In the genomic region with DNA sequence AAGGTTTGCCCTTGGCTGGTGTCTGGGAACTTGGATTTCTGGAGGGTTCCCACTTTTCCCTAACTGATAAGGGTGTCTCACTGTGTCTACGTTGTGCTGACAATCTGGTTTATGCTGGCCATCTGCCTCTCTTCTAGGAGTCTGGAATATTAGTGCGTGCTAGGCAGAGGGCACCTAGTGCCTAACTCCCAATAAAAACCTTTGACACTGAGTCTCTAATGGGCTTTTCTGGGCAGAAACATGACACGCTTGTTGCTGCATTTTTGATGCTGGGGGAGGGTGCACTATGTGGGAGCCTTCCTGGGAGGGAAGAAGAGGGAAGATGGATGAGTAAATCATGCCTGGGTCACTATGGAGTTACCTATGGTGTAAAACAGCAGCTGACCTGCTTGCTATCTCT, we compare ENCODE assay signal across 22 cellular contexts. TPM values are rescaled to one million over a fixed set of nuclear protein-coding genes. Genes with fewer than 3 reads are reported as not detected.
DNase-seq lines count a peak whose midpoint lies in the region; ATAC-seq, FAIRE-seq and TF ChIP-seq lines count a peak whose summit lies in the region.
"Had no signal": no experiment of that assay in that cellular context is flagged by ENCODE, and none has a peak within 500 bp of the region (broad histone marks: within the 10 kb centered on the region; RNA-seq: fewer than 3 reads in every experiment).

No MANE protein-coding gene starts in this region.

- H3K4me1 Mint-ChIP-seq in nephron progenitor cell, result peaks cover 60% of the 10 kb centered on the region

- TF ChIP-seq POLR2A in GM12891 (IDR thresholded peaks at IDR 0.05; ENCODE audit: low read depth, low read length), result no peak

- H3K9me3 ChIP-seq in cardiac muscle cell (ENCODE audit: low read depth), result no peaks in the 10 kb centered on the region

- no peak for DNase-seq in cardiac muscle cell (ENCODE audit: low read depth in 1 of 2, low spot score in 1 of 2)
- DNase-seq in Right ventricle myocardium inferior (ENCODE audit: missing footprints), result no peak
- DNase-seq in RWPE1 (ENCODE audit: low spot score), result no peak
- no peak for DNase-seq in nephron progenitor cell
- no peak for DNase-seq in GM12891 (ENCODE audit: insufficient read length, low spot score)
- no peak for DNase-seq in KBM-7
- DNase-seq: 8988T; CD8-positive, alpha-beta T cell; DMS79 treated with DMSO at 0.1 percent for 48 hours; HFFc6; Kasumi-1; NCI-H1105 treated with DMSO at 0.1 percent for 48 hours; NCI-H1694 treated with DMSO at 0.1 percent for 48 hours; NCI-H2107; NCI-H345; NCI-H774; SHP77 had no signal

- ATAC-seq in Right ventricle myocardium inferior (no peak), GM18511 (IDR thresholded peaks at IDR 0.05; ENCODE audit: unreplicated experiment) (no peak), GM21367 (IDR thresholded peaks at IDR 0.05; ENCODE audit: unreplicated experiment) (no peak)
- ATAC-seq: CD8-positive, alpha-beta T cell; HepG2 had no signal

- peak overlapping the region; percentile 51 for H3K27ac ChIP-seq in cardiac muscle cell
- peak overlapping the region; percentile 49; the same call in 1 of the 2 replicates for H3K27ac ChIP-seq in RWPE1

- peaks cover 3% of the 10 kb centered on the region for H3K4me1 ChIP-seq in cardiac muscle cell (ENCODE audit: low read depth)

- intact Hi-C loops in Right ventricle myocardium inferior (cut with DNase I), result no loop called here

- peaks cover 7% of the 10 kb centered on the region for H3K36me3 Mint-ChIP-seq in nephron progenitor cell (ENCODE audit: low read depth)
- H3K36me3 Mint-ChIP-seq: CD8-positive, alpha-beta T cell had no signal

- H3K36me3 ChIP-seq in cardiac muscle cell, result no peaks in the 10 kb centered on the region

- peaks cover 66% of the 10 kb centered on the region for H3K9me3 Mint-ChIP-seq in nephron progenitor cell
- H3K9me3 Mint-ChIP-seq: CD8-positive, alpha-beta T cell; HFFc6; T-helper 1 cell treated with Interleukin-12 subunit alpha and Interleukin-12 subunit beta and Interleukin-4 antibody, amounts not matched to agents 30 μg/mL and 1 μg/mL, for 36 hours had no signal

- H3K4me3 ChIP-seq in cardiac muscle cell, result no peak overlapping the region

- TF ChIP-seq CTCF in cardiac muscle cell (IDR thresholded peaks at IDR 0.05; ENCODE audit: low read depth, low read length) (no peak), RWPE1 (conservative IDR thresholded peaks at IDR 0.05; ENCODE audit: low read depth) (no peak), nephron progenitor cell (IDR thresholded peaks at IDR 0.05) (no peak)

- CTCF ChIA-PET in RWPE1 (lab: Yijun Ruan, JAX), result interaction anchor here (0.6 to 2.5 kb wide), 3 partner anchors 23 to 355 kb away, joined by 3 to 20 read pairs (median 6); no protein-coding TSS in a partner anchor

- in situ Hi-C loops in KBM-7 (cut with MboI; ENCODE audit: low pct_unique_long_range_greater_than_20kb, low sequenced_read_pairs), result no loop called here

- H3K4me3 Mint-ChIP-seq in nephron progenitor cell, result peak overlapping the region; percentile 41
- H3K4me3 Mint-ChIP-seq: CD8-positive, alpha-beta T cell; HFFc6; T-helper 1 cell treated with Interleukin-12 subunit alpha and Interleukin-12 subunit beta and Interleukin-4 antibody, amounts not matched to agents 30 μg/mL and 1 μg/mL, for 36 hours had no signal

- no peaks in the 10 kb centered on the region for H3K27me3 Mint-ChIP-seq in nephron progenitor cell (ENCODE audit: low read depth, poor library complexity)

- FAIRE-seq in GM12891 (lab: Jason Lieb, UNC), result no peak
- FAIRE-seq: H1, HepG2 had no signal

- H3K27me3 ChIP-seq in cardiac muscle cell, result no peaks in the 10 kb centered on the region

- peak overlapping the region; percentile 91 for H3K27ac Mint-ChIP-seq in nephron progenitor cell
- H3K27ac Mint-ChIP-seq: CD8-positive, alpha-beta T cell; HFFc6; T-helper 1 cell treated with Interleukin-12 subunit alpha and Interleukin-12 subunit beta and Interleukin-4 antibody, amounts not matched to agents 30 μg/mL and 1 μg/mL, for 36 hours had no signal

- POLR2A ChIA-PET in RWPE1 (lab: Yijun Ruan, JAX; ENCODE audit: low non-redundant PET), result no interaction called here

TF ChIP-seq in GM12891, 5 proteins besides CTCF, POLR2A, EP300 and RAD21:
- TF ChIP-seq POU2F2 (IDR thresholded peaks at IDR 0.05; ENCODE audit: low read depth, low read length) (no peak), POLR2AphosphoS5 (IDR thresholded peaks at IDR 0.05; ENCODE audit: low read depth, low read length) (no peak), PAX5 (IDR thresholded peaks at IDR 0.05; ENCODE audit: insufficient read depth, low read length, severe bottlenecking) (no peak)

RNA-seq across cellular contexts. Expression of a gene that starts 16.3 kb away (rescaled TPM):
- 5.4 and 5.6 TPM in 2 replicates for total RNA-seq in cardiac muscle cell
- polyA plus RNA-seq in cardiac muscle cell, result 4.4 and 4.5 TPM in 2 replicates
- 13.1 TPM for total RNA-seq in Right ventricle myocardium inferior
- 2.0 TPM for polyA plus RNA-seq in GM12891 (2012; ENCODE audit: low read depth, missing spikeins)
